In genomic region chr17:67891481-67892119, GRCh38 we compare ENCODE assay signal across 9 cellular contexts.
A peak's percentile ranks its signal among the peaks of the same experiment; 100 is the strongest.
DNase-seq lines count a peak whose midpoint lies in the region; ATAC-seq and TF ChIP-seq lines count a peak whose summit lies in the region.
"Had no signal": no experiment of that assay in that cellular context is flagged by ENCODE, and none has a peak within 500 bp of the region (broad histone marks: within the 10 kb centered on the region; RNA-seq: fewer than 3 reads in every experiment).

No MANE protein-coding gene starts in this region.

- H3K4me3 ChIP-seq in AG09309 (ENCODE audit: control insufficient read depth, low read depth, low read length) (no peak overlapping the region), sigmoid colon (no peak overlapping the region)

- no peak for TF ChIP-seq EP300 in sigmoid colon (IDR thresholded peaks at IDR 0.05)

- peak; percentile 91 for ATAC-seq in left lobe of liver
- ATAC-seq: naive thymus-derived CD8-positive, alpha-beta T cell had no signal

- no peaks in the 10 kb centered on the region for H3K27me3 ChIP-seq in sigmoid colon

- peak; percentile 57 for TF ChIP-seq CTCF in AG09309 (IDR thresholded peaks at IDR 0.05; ENCODE audit: control insufficient read depth, insufficient read depth, low read depth, low read length, missing control alignments)
- TF ChIP-seq CTCF in sigmoid colon (IDR thresholded peaks at IDR 0.05), result no peak

- H3K4me1 ChIP-seq in sigmoid colon, result no peaks in the 10 kb centered on the region

- intact Hi-C loops in sigmoid colon (cut with DNase I), result no loop called here

- DNase-seq in AG09309 (ENCODE audit: low read depth) (peak; percentile 32), HS-5 (ENCODE audit: low read depth) (peak; percentile 53), amniotic stem cell (lab: John Stamatoyannopoulos, UW) (peak; percentile 27), left lobe of liver (ENCODE audit: low spot score) (no peak), NCI-H2227 treated with DMSO at 0.1 percent for 48 hours (lab: John Stamatoyannopoulos, UW) (no peak), sigmoid colon (no peak), iPS-NIHi7 (ENCODE audit: extremely low spot score) (no peak), NCI-H345 treated with DMSO at 0.1 percent for 48 hours (lab: John Stamatoyannopoulos, UW; ENCODE audit: unreplicated experiment) (no peak)
- DNase-seq: naive thymus-derived CD8-positive, alpha-beta T cell had no signal

- H3K36me3 ChIP-seq in sigmoid colon, result peaks cover 0 to 64% (median 18%) of the 10 kb centered on the region in 4 donors

- WGBS in sigmoid colon, 2 donors, result 34 to 72% methylated on average over 6 of the region's 6 CpGs

- no peak for TF ChIP-seq POLR2A in sigmoid colon (IDR thresholded peaks at IDR 0.05)

- no peaks in the 10 kb centered on the region for H3K9me3 ChIP-seq in sigmoid colon

- no peak overlapping the region for H3K27ac ChIP-seq in sigmoid colon

Comparison
In these comparisons a context has a peak if more than half of its experiments do, and no peak if none do; other contexts are left out.
1. DNase-seq: peak in AG09309 (single experiment), HS-5 (single experiment) and amniotic stem cell (single experiment); none in left lobe of liver (single experiment), NCI-H2227 treated with DMSO at 0.1 percent for 48 hours (single experiment), sigmoid colon (single experiment), iPS-NIHi7 (single experiment) and NCI-H345 treated with DMSO at 0.1 percent for 48 hours (single experiment).